Comparison of ENCODE assay signal across 10 cellular contexts in genomic region chr6:85592044-85592443, GRCh38. TPM values are rescaled to one million over a fixed set of nuclear protein-coding genes. Genes with fewer than 3 reads are reported as not detected.
DNase-seq lines count a peak whose midpoint lies in the region; ATAC-seq, FAIRE-seq and TF ChIP-seq lines count a peak whose summit lies in the region.
"Had no signal": no experiment of that assay in that cellular context is flagged by ENCODE, and none has a peak within 500 bp of the region (broad histone marks: within the 10 kb centered on the region; RNA-seq: fewer than 3 reads in every experiment).

No MANE protein-coding gene starts in this region.

- CTCF ChIA-PET in HepG2 (lab: Yijun Ruan, JAX; ENCODE audit: low intra/inter-chr PET ratio, low total read pairs): no interaction called here

- H3K4me3 ChIP-seq in HepG2 (replicated peaks in 1 of 3; ENCODE audit: insufficient read depth in 1 of 3, low read depth in 2 of 3, low read length in 3 of 3): peak overlapping the region; percentile 70 to 89 (median 80)
- no peak overlapping the region for H3K4me3 ChIP-seq in right lobe of liver
- peak overlapping the region; percentile 78 for H3K4me3 ChIP-seq in lower lobe of right lung

- peaks cover 31 to 42% of the 10 kb centered on the region in 2 donors for H3K36me3 Mint-ChIP-seq in activated naive CD4-positive, alpha-beta T cell treated with anti-CD3 and anti-CD28 coated beads, Interleukin-2, amount 50 U/mL, for 72 hours

- peaks cover 49% of the 10 kb centered on the region for H3K79me2 ChIP-seq in HepG2 (ENCODE audit: insufficient read depth, low read length)

- peak overlapping the region; percentile 36; the same call in 1 of the 2 replicates for H3K9ac ChIP-seq in HepG2 (ENCODE audit: insufficient read depth, low read depth, low read length)

- H3K27ac ChIP-seq in HepG2 (ENCODE audit: extremely low read length, insufficient read depth, low read length) (peak overlapping the region; percentile 95), right lobe of liver (no peak overlapping the region), lower lobe of right lung (peak overlapping the region; percentile 96)

- H3K27me3 ChIP-seq in HepG2 (ENCODE audit: control insufficient read depth in 1 of 2, insufficient read depth in 2 of 2, low read length in 2 of 2): peaks cover 0 to 4% of the 10 kb centered on the region in 2 experiments; a peak in 1 of 5 replicates
- H3K27me3 ChIP-seq in right lobe of liver: no peaks in the 10 kb centered on the region
- H3K27me3 ChIP-seq in lower lobe of right lung (ENCODE audit: low read depth): no peaks in the 10 kb centered on the region

- intact Hi-C loops in HepG2 (cut with micrococcal nuclease; ENCODE audit: unreplicated experiment) (loop anchor here (2.0 to 5.0 kb wide), 3 partner anchors 35 to 85 kb away; partner anchors contain the start of gene SYNCRIP), right lobe of liver (cut with DNase I) (no loop called here), lower lobe of right lung (cut with DNase I) (no loop called here)

- TF ChIP-seq EP300 in HepG2 (IDR thresholded peaks at IDR 0.05; ENCODE audit: low read depth in 2 of 2, low read length in 2 of 2) (0 out of 4 replicates have a peak, but pooled peaks of 1 of the 2 experiments have one; percentile 12), HepG2 (CRISPR knock-in tag; IDR thresholded peaks at IDR 0.05; ENCODE audit: borderline replicate concordance) (no peak)

- peak overlapping the region; percentile 80 to 98 for H3K27ac Mint-ChIP-seq in activated naive CD4-positive, alpha-beta T cell treated with anti-CD3 and anti-CD28 coated beads, Interleukin-2, amount 50 U/mL, for 72 hours

- TF ChIP-seq CTCF in HepG2 (CRISPR knock-in tag; IDR thresholded peaks at IDR 0.05) (no peak), right lobe of liver (IDR thresholded peaks at IDR 0.05) (no peak), lower lobe of right lung (IDR thresholded peaks at IDR 0.05) (no peak)

- in situ Hi-C loops in HepG2 (cut with HindIII; ENCODE audit: extremely low pct_ligation_motif_present, low pct_unique_long_range_greater_than_20kb): no loop called here

- POLR2A ChIA-PET in HepG2 (lab: Yijun Ruan, JAX): interaction anchor here (1.6 to 5.5 kb wide), 4 partner anchors 11 to 187 kb away, joined by 4 to 54 read pairs (median 27); partner anchors contain the start of gene SYNCRIP

- peaks cover 0 to 6% of the 10 kb centered on the region in 2 donors for H3K9me3 Mint-ChIP-seq in activated naive CD4-positive, alpha-beta T cell treated with anti-CD3 and anti-CD28 coated beads, Interleukin-2, amount 50 U/mL, for 72 hours

- H3K36me3 ChIP-seq in HepG2 (replicated peaks in 1 of 2; ENCODE audit: control insufficient read depth in 1 of 2, insufficient read depth in 2 of 2, low read length in 2 of 2): 0 out of 5 replicates have a peak, but pooled peaks cover 0 to 2% of the 10 kb centered on the region in 2 experiments
- no peaks in the 10 kb centered on the region for H3K36me3 ChIP-seq in right lobe of liver
- no peaks in the 10 kb centered on the region for H3K36me3 ChIP-seq in lower lobe of right lung

- TF ChIP-seq RAD21 in HepG2 (CRISPR knock-in tag; IDR thresholded peaks at IDR 0.05): no peak

- TF ChIP-seq POLR2A in HepG2 (IDR thresholded peaks at IDR 0.05; ENCODE audit: insufficient read depth in 1 of 2, low read depth in 2 of 2, low read length in 2 of 2): no peak
- TF ChIP-seq POLR2A in right lobe of liver (IDR thresholded peaks at IDR 0.05): no peak

- WGBS in HepG2 (ENCODE audit: low lambda C conversion rate): 48% methylated on average over 2 of the region's 2 CpGs
- WGBS in right lobe of liver (ENCODE audit: insufficient coverage, low coverage, low lambda C conversion rate, missing lambda C conversion rate): 66% methylated on average over 2 of the region's 2 CpGs

- BruUV-seq in HepG2 (replicated peaks; lab: Mats Ljungman, UMichigan): no TSS peak

- DNase-seq in HepG2 (ENCODE audit: low spot score): no peak
- no peak for DNase-seq in right lobe of liver
- no peak for DNase-seq in activated naive CD4-positive, alpha-beta T cell treated with anti-CD3 and anti-CD28 coated beads, Interleukin-2, amount 50 U/mL, for 72 hours (ENCODE audit: low spot score in 2 of 2)
- no peak for DNase-seq in lower lobe of right lung
- no peak for DNase-seq in MV-4-11 (lab: John Stamatoyannopoulos, UW)
- DNase-seq in superior temporal gyrus (ENCODE audit: extremely low spot score): no peak
- DNase-seq: DMS 273 treated with DMSO at 0.1 percent for 48 hours; stimulated activated CD4-positive, alpha-beta T cell treated with anti-CD3 and anti-CD28 coated beads, Interleukin-1b, Interleukin-23, amount 100 ng/mL, for 48 hours had no signal

- peaks cover 34% of the 10 kb centered on the region for H3K4me1 ChIP-seq in HepG2 (ENCODE audit: insufficient read depth, low read length)
- H3K4me1 ChIP-seq in right lobe of liver: peaks cover 0 to 21% (median 7%) of the 10 kb centered on the region in 4 donors
- peaks cover 30% of the 10 kb centered on the region for H3K4me1 ChIP-seq in lower lobe of right lung

- FAIRE-seq in HepG2 (lab: Jason Lieb, UNC): peak; percentile 61

- H3K9me3 ChIP-seq in HepG2 (ENCODE audit: low read length) (no peaks in the 10 kb centered on the region), right lobe of liver (no peaks in the 10 kb centered on the region), lower lobe of right lung (no peaks in the 10 kb centered on the region)

- H4K20me1 ChIP-seq in HepG2 (ENCODE audit: insufficient read depth, low read length): peaks cover 15% of the 10 kb centered on the region; the same call in 1 of the 2 replicates

- no peak overlapping the region for H2AFZ ChIP-seq in HepG2 (ENCODE audit: low read length)

- peak overlapping the region; percentile 89 for H3K4me2 ChIP-seq in HepG2 (ENCODE audit: low read depth, low read length)

- no peak for ATAC-seq in HepG2
- ATAC-seq in right lobe of liver: no peak
- ATAC-seq in activated naive CD4-positive, alpha-beta T cell treated with anti-CD3 and anti-CD28 coated beads, Interleukin-2, amount 50 U/mL, for 72 hours: no peak
- ATAC-seq in lower lobe of right lung: peak in 1 of 2 donors; percentile 39
- ATAC-seq in GM18907 (IDR thresholded peaks at IDR 0.05; ENCODE audit: unreplicated experiment): no peak
- no peak for ATAC-seq in HG03039 (IDR thresholded peaks at IDR 0.05; ENCODE audit: unreplicated experiment)

RNA-seq across cellular contexts. Expression of gene SNX14, which starts 1.6 kb away (rescaled TPM):
- total RNA-seq in HepG2 (2016; rRNA removed; fragmentation: Illumina TruSeq; extraction: Trizol) (61.9 and 112 TPM in 2 replicates), right lobe of liver (10 to 100 TPM; 35.0 to 72.5 (median 51.9) TPM), lower lobe of right lung (86.7 TPM)
- total RNA-seq in HepG2 (2016; cell fraction: cytosol; rRNA removed; fragmentation: Illumina TruSeq; extraction: Trizol; ENCODE audit: low read depth): 41.2 and 50.0 TPM in 2 replicates
- 54.2 and 101 TPM in 2 replicates for total RNA-seq in HepG2 (2016; cell fraction: insoluble cytoplasmic fraction; rRNA removed; fragmentation: Illumina TruSeq; extraction: Trizol)
- total RNA-seq in HepG2 (2016; cell fraction: membrane; rRNA removed; fragmentation: Illumina TruSeq; extraction: Trizol): 32.9 and 40.9 TPM in 2 replicates
- 146 and 153 TPM in 2 replicates for total RNA-seq in HepG2 (2016; cell fraction: nucleus; rRNA removed; fragmentation: Illumina TruSeq; extraction: Trizol)
- polyA plus RNA-seq in HepG2 (2011; rRNA removed): 70.1 and 83.5 TPM in 2 replicates
- polyA plus RNA-seq in HepG2 (2011; cell fraction: cytosol; rRNA removed): 33.1 and 52.9 TPM in 2 replicates
- 54.3 and 59.6 TPM in 2 replicates for polyA plus RNA-seq in HepG2 (2011; cell fraction: nucleus; rRNA removed)
- 72.4 and 94.2 TPM in 2 replicates for polyA plus RNA-seq in HepG2 (2012)
- polyA plus RNA-seq in HepG2 (2016; cell fraction: cytosol; fragmentation: Illumina TruSeq; extraction: Trizol; ENCODE audit: low read depth): 6.0 and 7.3 TPM in 2 replicates
- 42.2 and 43.7 TPM in 2 replicates for polyA plus RNA-seq in HepG2 (2016; cell fraction: insoluble cytoplasmic fraction; fragmentation: Illumina TruSeq; extraction: Trizol; ENCODE audit: low read depth)
- polyA plus RNA-seq in HepG2 (2016; cell fraction: membrane; fragmentation: Illumina TruSeq; extraction: Trizol; ENCODE audit: low read depth): 12.2 and 13.6 TPM in 2 replicates
- 146 and 157 TPM in 2 replicates for polyA plus RNA-seq in HepG2 (2016; cell fraction: nucleus; fragmentation: Illumina TruSeq; extraction: Trizol; ENCODE audit: insufficient read depth, low read depth)
- polyA minus RNA-seq in HepG2 (2011; rRNA and poly(A)+ RNA removed; ENCODE audit: low replicate concordance): 25.1 and 77.1 TPM in 2 replicates
- 52.8 and 53.6 TPM in 2 replicates for polyA minus RNA-seq in HepG2 (2011; cell fraction: cytosol; rRNA and poly(A)+ RNA removed)
- 161 and 172 TPM in 2 replicates for polyA minus RNA-seq in HepG2 (2011; cell fraction: nucleus; rRNA and poly(A)+ RNA removed)
- 10 to 100 TPM; 53.6 to 54.8 TPM for total RNA-seq in activated naive CD4-positive, alpha-beta T cell treated with anti-CD3 and anti-CD28 coated beads, Interleukin-2, amount 50 U/mL, for 72 hours

RNA-seq across cellular contexts. Expression of gene SYNCRIP, which starts 50.6 kb away (rescaled TPM):
- 112 and 183 TPM in 2 replicates for total RNA-seq in HepG2 (2016; rRNA removed; fragmentation: Illumina TruSeq; extraction: Trizol)
- 11.4 and 13.0 TPM in 2 replicates for total RNA-seq in HepG2 (2016; cell fraction: cytosol; rRNA removed; fragmentation: Illumina TruSeq; extraction: Trizol; ENCODE audit: low read depth)
- 101 and 177 TPM in 2 replicates for total RNA-seq in HepG2 (2016; cell fraction: insoluble cytoplasmic fraction; rRNA removed; fragmentation: Illumina TruSeq; extraction: Trizol)
- total RNA-seq in HepG2 (2016; cell fraction: membrane; rRNA removed; fragmentation: Illumina TruSeq; extraction: Trizol): 28.5 and 32.6 TPM in 2 replicates
- 112 TPM in 2 replicates for total RNA-seq in HepG2 (2016; cell fraction: nucleus; rRNA removed; fragmentation: Illumina TruSeq; extraction: Trizol)
- polyA plus RNA-seq in HepG2 (2011; rRNA removed): 6.8 and 8.1 TPM in 2 replicates
- polyA plus RNA-seq in HepG2 (2011; cell fraction: cytosol; rRNA removed): 3.2 and 5.2 TPM in 2 replicates
- polyA plus RNA-seq in HepG2 (2011; cell fraction: nucleus; rRNA removed): 6.9 and 7.9 TPM in 2 replicates
- 41.5 and 63.8 TPM in 2 replicates for polyA plus RNA-seq in HepG2 (2012)
- polyA plus RNA-seq in HepG2 (2016; cell fraction: cytosol; fragmentation: Illumina TruSeq; extraction: Trizol; ENCODE audit: low read depth): 5.1 and 5.8 TPM in 2 replicates
- polyA plus RNA-seq in HepG2 (2016; cell fraction: insoluble cytoplasmic fraction; fragmentation: Illumina TruSeq; extraction: Trizol; ENCODE audit: low read depth): 185 and 186 TPM in 2 replicates
- 12.7 and 15.0 TPM in 2 replicates for polyA plus RNA-seq in HepG2 (2016; cell fraction: membrane; fragmentation: Illumina TruSeq; extraction: Trizol; ENCODE audit: low read depth)
- 74.1 and 83.2 TPM in 2 replicates for polyA plus RNA-seq in HepG2 (2016; cell fraction: nucleus; fragmentation: Illumina TruSeq; extraction: Trizol; ENCODE audit: insufficient read depth, low read depth)
- 7.5 and 23.4 TPM in 2 replicates for polyA minus RNA-seq in HepG2 (2011; rRNA and poly(A)+ RNA removed; ENCODE audit: low replicate concordance)
- 13.1 and 17.5 TPM in 2 replicates for polyA minus RNA-seq in HepG2 (2011; cell fraction: cytosol; rRNA and poly(A)+ RNA removed)
- 70.1 and 89.5 TPM in 2 replicates for polyA minus RNA-seq in HepG2 (2011; cell fraction: nucleus; rRNA and poly(A)+ RNA removed)
- total RNA-seq in right lobe of liver: 10 to 100 TPM; 27.8 to 47.3 (median 39.4) TPM
- total RNA-seq in activated naive CD4-positive, alpha-beta T cell treated with anti-CD3 and anti-CD28 coated beads, Interleukin-2, amount 50 U/mL, for 72 hours: 100 to 1,000 TPM in 1 of 2 donors, 10 to 100 TPM in 1; 78.3 to 147 TPM
- 78.7 TPM for total RNA-seq in lower lobe of right lung

Comparison
In these comparisons a context has a peak if more than half of its experiments do, and no peak if none do; other contexts are left out.
1. H3K27ac ChIP-seq: peak in HepG2 (single experiment) and lower lobe of right lung (single experiment); none in right lobe of liver (0 of 3).
2. H3K4me3 ChIP-seq: peak in HepG2 (3 of 3) and lower lobe of right lung (single experiment); none in right lobe of liver (0 of 3).